In genomic region chr10:70816220-70816894, GRCh38 we compare ENCODE assay signal across 8 cellular contexts. TPM values are rescaled to one million over a fixed set of nuclear protein-coding genes. Genes with fewer than 3 reads are reported as not detected.
DNase-seq lines count a peak whose midpoint lies in the region; ATAC-seq and TF ChIP-seq lines count a peak whose summit lies in the region.

No MANE protein-coding gene starts in this region.

- no peaks in the 10 kb centered on the region for H3K27me3 ChIP-seq in BE2C
- no peaks in the 10 kb centered on the region for H3K27me3 ChIP-seq in NT2/D1 (ENCODE audit: insufficient read depth, insufficient read length)

- peak overlapping the region; percentile 96 to 97 for H3K4me3 Mint-ChIP-seq in stimulated activated naive B cell treated with anti-CD40 and anti-IgM and Interleukin-4, amounts not matched to agents 10 μg/mL and 1 μg/mL and 100 μg/mL, for 72 hours

- H3K4me1 Mint-ChIP-seq in stimulated activated naive B cell treated with anti-CD40 and anti-IgM and Interleukin-4, amounts not matched to agents 10 μg/mL and 1 μg/mL and 100 μg/mL, for 72 hours: peaks cover 42 to 69% of the 10 kb centered on the region in 2 donors

- peak overlapping the region; percentile 90 for H3K9ac ChIP-seq in NT2/D1 (ENCODE audit: insufficient read length, low read depth)

- ATAC-seq in GM19035 (IDR thresholded peaks at IDR 0.05; ENCODE audit: unreplicated experiment) (peak; percentile 37), HG03342 (IDR thresholded peaks at IDR 0.05; ENCODE audit: unreplicated experiment) (peak; percentile 24)
- ATAC-seq in stimulated activated naive B cell treated with anti-CD40 and anti-IgM and Interleukin-4, amounts not matched to agents 10 μg/mL and 1 μg/mL and 100 μg/mL, for 72 hours (replicated peaks): peak; percentile 72 to 74

- no peak for TF ChIP-seq CTCF in BE2C (IDR thresholded peaks at IDR 0.05; ENCODE audit: low read depth, low read length)

- peaks cover 7% of the 10 kb centered on the region for H3K4me1 ChIP-seq in BE2C
- no peaks in the 10 kb centered on the region for H3K4me1 ChIP-seq in NT2/D1 (ENCODE audit: insufficient read depth, insufficient read length)

- no peaks in the 10 kb centered on the region for H3K27me3 Mint-ChIP-seq in stimulated activated naive B cell treated with anti-CD40 and anti-IgM and Interleukin-4, amounts not matched to agents 10 μg/mL and 1 μg/mL and 100 μg/mL, for 72 hours

- DNase-seq in BE2C: peak; percentile 76
- DNase-seq in NT2/D1 (ENCODE audit: low read depth, low spot score): no peak
- DNase-seq in activated T-cell treated with anti-CD3 and anti-CD28 coated beads, Interleukin-2, amount 50 U/mL, for 48 hours: peak; percentile 61 to 64
- peak; percentile 28 to 38 for DNase-seq in erythroblast (lab: John Stamatoyannopoulos, UW)
- DNase-seq in mucosa of gallbladder (ENCODE audit: low spot score): peak; percentile 61
- peak; percentile 31 for DNase-seq in stimulated activated naive B cell treated with anti-CD40 and anti-IgM and Interleukin-4, amounts not matched to agents 10 μg/mL and 1 μg/mL and 100 μg/mL, for 72 hours

- peak overlapping the region; percentile 94 for H3K27ac Mint-ChIP-seq in stimulated activated naive B cell treated with anti-CD40 and anti-IgM and Interleukin-4, amounts not matched to agents 10 μg/mL and 1 μg/mL and 100 μg/mL, for 72 hours

- H3K36me3 ChIP-seq in BE2C (peaks cover 12% of the 10 kb centered on the region), NT2/D1 (ENCODE audit: insufficient read depth, insufficient read length, low read length) (peaks cover 34% of the 10 kb centered on the region)

- peaks cover 15 to 21% of the 10 kb centered on the region in 2 donors for H3K36me3 Mint-ChIP-seq in stimulated activated naive B cell treated with anti-CD40 and anti-IgM and Interleukin-4, amounts not matched to agents 10 μg/mL and 1 μg/mL and 100 μg/mL, for 72 hours

- no peaks in the 10 kb centered on the region for H3K9me3 Mint-ChIP-seq in stimulated activated naive B cell treated with anti-CD40 and anti-IgM and Interleukin-4, amounts not matched to agents 10 μg/mL and 1 μg/mL and 100 μg/mL, for 72 hours

- no peak for TF ChIP-seq POLR2A in erythroblast (IDR thresholded peaks at IDR 0.05; ENCODE audit: low read length)

- H3K4me3 ChIP-seq in BE2C (ENCODE audit: low read depth, low read length) (peak overlapping the region; percentile 89), NT2/D1 (ENCODE audit: insufficient read length, low read depth) (peak overlapping the region; percentile 65)

- no peaks in the 10 kb centered on the region for H3K9me3 ChIP-seq in BE2C
- H3K9me3 ChIP-seq in NT2/D1 (ENCODE audit: insufficient read depth, low read length): no peaks in the 10 kb centered on the region

RNA-seq across cellular contexts. Expression of gene SGPL1, which starts 0.6 kb away (rescaled TPM):
- 22.7 TPM for polyA plus RNA-seq in BE2C (2012; ENCODE audit: insufficient read depth, insufficient read length, low read depth)
- total RNA-seq in mucosa of gallbladder: 64.0 TPM

RNA-seq across cellular contexts. Expression of gene TBATA, which starts 31.2 kb away (rescaled TPM):
- polyA plus RNA-seq in BE2C (2012; ENCODE audit: insufficient read depth, insufficient read length, low read depth): not detected
- not detected for total RNA-seq in mucosa of gallbladder
